In genomic region chr3:136305879-136306278, GRCh38 we compare ENCODE assay signal across 8 cellular contexts. TPM values are rescaled to one million over a fixed set of nuclear protein-coding genes. Genes with fewer than 3 reads are reported as not detected.
DNase-seq lines count a peak whose midpoint lies in the region; TF ChIP-seq lines count a peak whose summit lies in the region.

No MANE protein-coding gene starts in this region.

- H3K4me3 ChIP-seq in HAP-1: no peak overlapping the region
- H3K4me3 ChIP-seq in foreskin fibroblast (ENCODE audit: low read depth in 1 of 2, low read length in 2 of 2): no peak overlapping the region
- no peak overlapping the region for H3K4me3 ChIP-seq in esophagus squamous epithelium

- no peak overlapping the region for H3K27ac Mint-ChIP-seq in T-helper 2 cell treated with Interferon-gamma antibody and Interleukin-4, amounts not matched to agents 5 μg/mL and 100 μg/mL, for 36 hours

- in situ Hi-C loops in Caki2 (cut with HindIII; ENCODE audit: low pct_unique_long_range_greater_than_20kb, low sequenced_read_pairs) (no loop called here), HAP-1 (cut with MboI; ENCODE audit: low sequenced_read_pairs) (loop anchor here (10.0 to 25.0 kb wide), 2 partner anchors 219 to 709 kb away; no protein-coding TSS in a partner anchor)

- peak; percentile 4 for DNase-seq in Caki2 (ENCODE audit: low read depth)
- DNase-seq in HAP-1 (ENCODE audit: low spot score in 2 of 2): peak; percentile 17 to 55
- DNase-seq in RKO (ENCODE audit: low spot score): peak; percentile 45
- DNase-seq in foreskin fibroblast: peak in 1 of 2 donors; percentile 71
- DNase-seq in esophagus squamous epithelium (lab: John Stamatoyannopoulos, UW): no peak
- DNase-seq in activated effector memory CD4-positive, alpha-beta T cell treated with Interleukin-2 at 50 U/mL for 16 hours: no peak
- DNase-seq in T-helper 2 cell treated with Interferon-gamma antibody and Interleukin-4, amounts not matched to agents 5 μg/mL and 100 μg/mL, for 36 hours (ENCODE audit: low spot score): no peak
- DNase-seq in cerebellum (ENCODE audit: low spot score): no peak

- H3K36me3 ChIP-seq in HAP-1 (replicated peaks): 0 out of 2 replicates have a peak, but pooled peaks cover 2% of the 10 kb centered on the region
- H3K36me3 ChIP-seq in esophagus squamous epithelium: peaks cover 0 to 26% (median 3%) of the 10 kb centered on the region in 3 donors

- WGBS in esophagus squamous epithelium, 2 donors: 84% methylated on average over 1 of the region's 1 CpG; no CpG with 5 or more reads in 1 of the 2 donors

- H3K27me3 ChIP-seq in HAP-1 (ENCODE audit: low read depth) (no peaks in the 10 kb centered on the region), esophagus squamous epithelium (no peaks in the 10 kb centered on the region)

- peak; percentile 44 for TF ChIP-seq CTCF in foreskin fibroblast (IDR thresholded peaks at IDR 0.05; ENCODE audit: low read depth, low read length)
- peak in 2 of 6 experiments; percentile 13 to 30 for TF ChIP-seq CTCF in esophagus squamous epithelium (IDR thresholded peaks at IDR 0.05)

- peaks cover 2% of the 10 kb centered on the region for H3K4me1 Mint-ChIP-seq in T-helper 2 cell treated with Interferon-gamma antibody and Interleukin-4, amounts not matched to agents 5 μg/mL and 100 μg/mL, for 36 hours (ENCODE audit: low read depth)

- H3K4me1 ChIP-seq in HAP-1 (no peaks in the 10 kb centered on the region), esophagus squamous epithelium (no peaks in the 10 kb centered on the region)

- no peak for TF ChIP-seq POLR2A in esophagus squamous epithelium (IDR thresholded peaks at IDR 0.05)

- H3K36me3 Mint-ChIP-seq in T-helper 2 cell treated with Interferon-gamma antibody and Interleukin-4, amounts not matched to agents 5 μg/mL and 100 μg/mL, for 36 hours (ENCODE audit: low read depth): peaks cover 5% of the 10 kb centered on the region

- H3K4me3 Mint-ChIP-seq in T-helper 2 cell treated with Interferon-gamma antibody and Interleukin-4, amounts not matched to agents 5 μg/mL and 100 μg/mL, for 36 hours: no peak overlapping the region

- H3K9me3 Mint-ChIP-seq in T-helper 2 cell treated with Interferon-gamma antibody and Interleukin-4, amounts not matched to agents 5 μg/mL and 100 μg/mL, for 36 hours: peaks cover 3% of the 10 kb centered on the region

- H3K27me3 Mint-ChIP-seq in T-helper 2 cell treated with Interferon-gamma antibody and Interleukin-4, amounts not matched to agents 5 μg/mL and 100 μg/mL, for 36 hours (ENCODE audit: low read depth): no peaks in the 10 kb centered on the region

- H3K9me3 ChIP-seq in HAP-1 (no peaks in the 10 kb centered on the region), esophagus squamous epithelium (no peaks in the 10 kb centered on the region)

- intact Hi-C loops in esophagus squamous epithelium (cut with DNase I): no loop called here

- H3K27ac ChIP-seq in esophagus squamous epithelium: no peak overlapping the region

RNA-seq across cellular contexts. Expression of gene PCCB, which starts 55.7 kb away (rescaled TPM):
- total RNA-seq in Caki2 (2014; rRNA removed; shearing (Covaris generic); ENCODE audit: low replicate concordance): 64.8 and 65.5 TPM in 2 replicates
- total RNA-seq in esophagus squamous epithelium: 10 to 100 TPM; 30.7 to 43.5 (median 38.0) TPM
- total RNA-seq in cerebellum: 31.8 TPM

Comparison
In these comparisons a context has a peak if more than half of its experiments do, and no peak if none do; other contexts are left out.
1. DNase-seq: peak in Caki2 (single experiment), HAP-1 (2 of 2) and RKO (single experiment); none in esophagus squamous epithelium (single experiment), activated effector memory CD4-positive, alpha-beta T cell treated with Interleukin-2 at 50 U/mL for 16 hours (single experiment), T-helper 2 cell treated with Interferon-gamma antibody and Interleukin-4, amounts not matched to agents 5 μg/mL and 100 μg/mL, for 36 hours (single experiment) and cerebellum (single experiment).